ENCODE assay signal across 1 cellular context in the genomic region with DNA sequence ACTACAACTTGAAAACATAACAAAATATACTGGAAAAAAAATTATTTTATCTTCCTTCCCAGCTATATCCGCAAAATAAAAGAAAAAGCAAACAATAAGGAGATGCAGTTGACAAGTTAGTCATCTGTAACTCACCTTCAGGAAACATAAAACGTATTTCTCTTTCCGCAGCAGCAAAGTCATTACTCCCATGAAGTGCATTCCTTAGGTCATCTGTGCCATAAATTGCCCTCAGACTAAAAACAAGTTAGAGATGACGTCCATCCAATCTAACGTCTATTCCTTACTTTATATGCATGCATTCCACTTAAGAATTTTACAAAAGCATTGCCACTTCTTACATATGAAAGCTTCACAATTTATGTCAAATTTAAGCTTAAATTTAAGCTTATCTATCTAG.
TF ChIP-seq lines count a peak whose summit lies in the region.

No MANE protein-coding gene starts in this region.

TF ChIP-seq in HEK293, 187 proteins besides CTCF, POLR2A, EP300 and RAD21 (continued from another document):
- TF ChIP-seq ZNF354C (tag by site-specific recombination; IDR thresholded peaks at IDR 0.05; ENCODE audit: borderline replicate concordance, low read depth) (no peak), ZNF791 (tag by site-specific recombination; IDR thresholded peaks at IDR 0.05) (no peak), ZNF302 (tag by site-specific recombination; IDR thresholded peaks at IDR 0.05; ENCODE audit: low read depth) (no peak), YY2 (tag by site-specific recombination; IDR thresholded peaks at IDR 0.05) (no peak), ZNF248 (tag by site-specific recombination; IDR thresholded peaks at IDR 0.05) (no peak), ZNF837 (tag by site-specific recombination; IDR thresholded peaks at IDR 0.05) (no peak), SP3 (tag by site-specific recombination; IDR thresholded peaks at IDR 0.05) (no peak), ZIC2 (tag by site-specific recombination; IDR thresholded peaks at IDR 0.05) (no peak), ZNF623 (tag by site-specific recombination; IDR thresholded peaks at IDR 0.05) (no peak), GFI1B (tag by site-specific recombination; IDR thresholded peaks at IDR 0.05) (no peak), ZNF561 (tag by site-specific recombination; IDR thresholded peaks at IDR 0.05; ENCODE audit: borderline replicate concordance) (no peak), ZNF473 (tag by site-specific recombination; IDR thresholded peaks at IDR 0.05) (no peak), WT1 (tag by site-specific recombination; IDR thresholded peaks at IDR 0.05) (peak; percentile 75), ZNF664 (tag by site-specific recombination; IDR thresholded peaks at IDR 0.05) (no peak), ZNF514 (tag by site-specific recombination; IDR thresholded peaks at IDR 0.05) (no peak), HOXA7 (CRISPR knock-in tag; IDR thresholded peaks at IDR 0.05; ENCODE audit: borderline replicate concordance) (no peak), OSR2 (tag by site-specific recombination; IDR thresholded peaks at IDR 0.05) (peak; percentile 78), REPIN1 (tag by site-specific recombination; IDR thresholded peaks at IDR 0.05; ENCODE audit: low read depth) (no peak), ZNF202 (tag by site-specific recombination; IDR thresholded peaks at IDR 0.05; ENCODE audit: borderline replicate concordance) (no peak), ZNF175 (tag by site-specific recombination; IDR thresholded peaks at IDR 0.05) (no peak), ZBTB21 (tag by site-specific recombination; IDR thresholded peaks at IDR 0.05) (peak; percentile 67), ZFP3 (tag by site-specific recombination; IDR thresholded peaks at IDR 0.05; ENCODE audit: low read depth) (no peak), TCF7L2 (IDR thresholded peaks at IDR 0.05; ENCODE audit: borderline replicate concordance, low read depth, low read length) (no peak), ZFP69B (tag by site-specific recombination; IDR thresholded peaks at IDR 0.05) (no peak), BCL11B (tag by site-specific recombination; IDR thresholded peaks at IDR 0.05; ENCODE audit: low read depth) (no peak), ZNF510 (tag by site-specific recombination; IDR thresholded peaks at IDR 0.05; ENCODE audit: insufficient replicate concordance) (no peak), ZNF830 (tag by site-specific recombination; IDR thresholded peaks at IDR 0.05; ENCODE audit: low read depth) (no peak), KLF16 (tag by site-specific recombination; IDR thresholded peaks at IDR 0.05) (no peak), ZNF433 (tag by site-specific recombination; IDR thresholded peaks at IDR 0.05; ENCODE audit: low read depth) (no peak), ZNF621 (tag by site-specific recombination; IDR thresholded peaks at IDR 0.05) (no peak), ZNF654 (tag by site-specific recombination; IDR thresholded peaks at IDR 0.05; ENCODE audit: low read depth) (no peak), ZNF157 (tag by site-specific recombination; IDR thresholded peaks at IDR 0.05) (no peak), ZNF660 (tag by site-specific recombination; IDR thresholded peaks at IDR 0.05) (no peak), ZNF341 (tag by site-specific recombination; IDR thresholded peaks at IDR 0.05; ENCODE audit: low read depth) (no peak), ZNF560 (tag by site-specific recombination; IDR thresholded peaks at IDR 0.05; ENCODE audit: borderline replicate concordance) (no peak), ZNF37A (tag by site-specific recombination; IDR thresholded peaks at IDR 0.05) (no peak), ZXDB (tag by site-specific recombination; IDR thresholded peaks at IDR 0.05) (0 out of 2 replicates have a peak, but pooled peaks have one; percentile 27), ZNF596 (tag by site-specific recombination; IDR thresholded peaks at IDR 0.05) (no peak), ZNF24 (tag by site-specific recombination; IDR thresholded peaks at IDR 0.05) (0 out of 2 replicates have a peak, but pooled peaks have one; percentile 18), ZNF48 (tag by site-specific recombination; IDR thresholded peaks at IDR 0.05) (no peak), HOXC10 (CRISPR knock-in tag; IDR thresholded peaks at IDR 0.05) (no peak), SP7 (tag by site-specific recombination; IDR thresholded peaks at IDR 0.05) (peak; percentile 74)
- TF ChIP-seq, protein P1, sequence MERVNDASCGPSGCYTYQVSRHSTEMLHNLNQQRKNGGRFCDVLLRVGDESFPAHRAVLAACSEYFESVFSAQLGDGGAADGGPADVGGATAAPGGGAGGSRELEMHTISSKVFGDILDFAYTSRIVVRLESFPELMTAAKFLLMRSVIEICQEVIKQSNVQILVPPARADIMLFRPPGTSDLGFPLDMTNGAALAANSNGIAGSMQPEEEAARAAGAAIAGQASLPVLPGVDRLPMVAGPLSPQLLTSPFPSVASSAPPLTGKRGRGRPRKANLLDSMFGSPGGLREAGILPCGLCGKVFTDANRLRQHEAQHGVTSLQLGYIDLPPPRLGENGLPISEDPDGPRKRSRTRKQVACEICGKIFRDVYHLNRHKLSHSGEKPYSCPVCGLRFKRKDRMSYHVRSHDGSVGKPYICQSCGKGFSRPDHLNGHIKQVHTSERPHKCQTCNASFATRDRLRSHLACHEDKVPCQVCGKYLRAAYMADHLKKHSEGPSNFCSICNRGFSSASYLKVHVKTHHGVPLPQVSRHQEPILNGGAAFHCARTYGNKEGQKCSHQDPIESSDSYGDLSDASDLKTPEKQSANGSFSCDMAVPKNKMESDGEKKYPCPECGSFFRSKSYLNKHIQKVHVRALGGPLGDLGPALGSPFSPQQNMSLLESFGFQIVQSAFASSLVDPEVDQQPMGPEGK (tag by site-specific recombination; IDR thresholded peaks at IDR 0.05), result no peak
- TF ChIP-seq, protein P2, sequence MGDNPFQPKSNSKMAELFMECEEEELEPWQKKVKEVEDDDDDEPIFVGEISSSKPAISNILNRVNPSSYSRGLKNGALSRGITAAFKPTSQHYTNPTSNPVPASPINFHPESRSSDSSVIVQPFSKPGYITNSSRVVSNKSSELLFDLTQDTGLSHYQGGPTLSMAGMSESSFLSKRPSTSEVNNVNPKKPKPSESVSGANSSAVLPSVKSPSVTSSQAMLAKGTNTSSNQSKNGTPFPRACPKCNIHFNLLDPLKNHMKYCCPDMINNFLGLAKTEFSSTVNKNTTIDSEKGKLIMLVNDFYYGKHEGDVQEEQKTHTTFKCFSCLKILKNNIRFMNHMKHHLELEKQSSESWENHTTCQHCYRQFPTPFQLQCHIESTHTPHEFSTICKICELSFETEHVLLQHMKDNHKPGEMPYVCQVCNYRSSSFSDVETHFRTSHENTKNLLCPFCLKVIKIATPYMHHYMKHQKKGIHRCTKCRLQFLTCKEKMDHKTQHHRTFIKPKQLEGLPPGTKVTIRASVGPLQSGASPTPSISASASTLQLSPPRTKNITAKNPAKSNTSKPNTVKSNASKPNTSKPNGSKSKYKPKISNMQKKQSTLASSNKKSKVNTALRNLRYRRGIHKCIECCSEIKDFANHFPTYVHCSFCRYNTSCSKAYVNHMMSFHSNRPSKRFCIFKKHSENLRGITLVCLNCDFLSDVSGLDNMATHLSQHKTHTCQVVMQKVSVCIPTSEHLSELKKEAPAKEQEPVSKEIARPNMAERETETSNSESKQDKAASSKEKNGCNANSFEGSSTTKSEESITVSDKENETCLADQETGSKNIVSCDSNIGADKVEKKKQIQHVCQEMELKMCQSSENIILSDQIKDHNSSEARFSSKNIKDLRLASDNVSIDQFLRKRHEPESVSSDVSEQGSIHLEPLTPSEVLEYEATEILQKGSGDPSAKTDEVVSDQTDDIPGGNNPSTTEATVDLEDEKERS (tag by site-specific recombination; IDR thresholded peaks at IDR 0.05), result no peak
- TF ChIP-seq, protein P3, sequence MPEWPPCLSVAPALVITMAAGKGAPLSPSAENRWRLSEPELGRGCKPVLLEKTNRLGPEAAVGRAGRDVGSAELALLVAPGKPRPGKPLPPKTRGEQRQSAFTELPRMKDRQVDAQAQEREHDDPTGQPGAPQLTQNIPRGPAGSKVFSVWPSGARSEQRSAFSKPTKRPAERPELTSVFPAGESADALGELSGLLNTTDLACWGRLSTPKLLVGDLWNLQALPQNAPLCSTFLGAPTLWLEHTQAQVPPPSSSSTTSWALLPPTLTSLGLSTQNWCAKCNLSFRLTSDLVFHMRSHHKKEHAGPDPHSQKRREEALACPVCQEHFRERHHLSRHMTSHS (tag by site-specific recombination; IDR thresholded peaks at IDR 0.05), result no peak
- TF ChIP-seq, protein P4, sequence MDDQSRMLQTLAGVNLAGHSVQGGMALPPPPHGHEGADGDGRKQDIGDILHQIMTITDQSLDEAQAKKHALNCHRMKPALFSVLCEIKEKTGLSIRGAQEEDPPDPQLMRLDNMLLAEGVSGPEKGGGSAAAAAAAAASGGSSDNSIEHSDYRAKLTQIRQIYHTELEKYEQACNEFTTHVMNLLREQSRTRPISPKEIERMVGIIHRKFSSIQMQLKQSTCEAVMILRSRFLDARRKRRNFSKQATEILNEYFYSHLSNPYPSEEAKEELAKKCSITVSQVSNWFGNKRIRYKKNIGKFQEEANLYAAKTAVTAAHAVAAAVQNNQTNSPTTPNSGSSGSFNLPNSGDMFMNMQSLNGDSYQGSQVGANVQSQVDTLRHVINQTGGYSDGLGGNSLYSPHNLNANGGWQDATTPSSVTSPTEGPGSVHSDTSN (CRISPR knock-in tag; IDR thresholded peaks at IDR 0.05), result no peak
- TF ChIP-seq, protein P5, sequence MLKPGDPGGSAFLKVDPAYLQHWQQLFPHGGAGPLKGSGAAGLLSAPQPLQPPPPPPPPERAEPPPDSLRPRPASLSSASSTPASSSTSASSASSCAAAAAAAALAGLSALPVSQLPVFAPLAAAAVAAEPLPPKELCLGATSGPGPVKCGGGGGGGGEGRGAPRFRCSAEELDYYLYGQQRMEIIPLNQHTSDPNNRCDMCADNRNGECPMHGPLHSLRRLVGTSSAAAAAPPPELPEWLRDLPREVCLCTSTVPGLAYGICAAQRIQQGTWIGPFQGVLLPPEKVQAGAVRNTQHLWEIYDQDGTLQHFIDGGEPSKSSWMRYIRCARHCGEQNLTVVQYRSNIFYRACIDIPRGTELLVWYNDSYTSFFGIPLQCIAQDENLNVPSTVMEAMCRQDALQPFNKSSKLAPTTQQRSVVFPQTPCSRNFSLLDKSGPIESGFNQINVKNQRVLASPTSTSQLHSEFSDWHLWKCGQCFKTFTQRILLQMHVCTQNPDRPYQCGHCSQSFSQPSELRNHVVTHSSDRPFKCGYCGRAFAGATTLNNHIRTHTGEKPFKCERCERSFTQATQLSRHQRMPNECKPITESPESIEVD (tag by site-specific recombination; IDR thresholded peaks at IDR 0.05), result peak; percentile 95
- TF ChIP-seq, protein P6, sequence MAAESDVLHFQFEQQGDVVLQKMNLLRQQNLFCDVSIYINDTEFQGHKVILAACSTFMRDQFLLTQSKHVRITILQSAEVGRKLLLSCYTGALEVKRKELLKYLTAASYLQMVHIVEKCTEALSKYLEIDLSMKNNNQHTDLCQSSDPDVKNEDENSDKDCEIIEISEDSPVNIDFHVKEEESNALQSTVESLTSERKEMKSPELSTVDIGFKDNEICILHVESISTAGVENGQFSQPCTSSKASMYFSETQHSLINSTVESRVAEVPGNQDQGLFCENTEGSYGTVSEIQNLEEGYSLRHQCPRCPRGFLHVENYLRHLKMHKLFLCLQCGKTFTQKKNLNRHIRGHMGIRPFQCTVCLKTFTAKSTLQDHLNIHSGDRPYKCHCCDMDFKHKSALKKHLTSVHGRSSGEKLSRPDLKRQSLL (tag by site-specific recombination; IDR thresholded peaks at IDR 0.05), result no peak
- TF ChIP-seq, protein P7, sequence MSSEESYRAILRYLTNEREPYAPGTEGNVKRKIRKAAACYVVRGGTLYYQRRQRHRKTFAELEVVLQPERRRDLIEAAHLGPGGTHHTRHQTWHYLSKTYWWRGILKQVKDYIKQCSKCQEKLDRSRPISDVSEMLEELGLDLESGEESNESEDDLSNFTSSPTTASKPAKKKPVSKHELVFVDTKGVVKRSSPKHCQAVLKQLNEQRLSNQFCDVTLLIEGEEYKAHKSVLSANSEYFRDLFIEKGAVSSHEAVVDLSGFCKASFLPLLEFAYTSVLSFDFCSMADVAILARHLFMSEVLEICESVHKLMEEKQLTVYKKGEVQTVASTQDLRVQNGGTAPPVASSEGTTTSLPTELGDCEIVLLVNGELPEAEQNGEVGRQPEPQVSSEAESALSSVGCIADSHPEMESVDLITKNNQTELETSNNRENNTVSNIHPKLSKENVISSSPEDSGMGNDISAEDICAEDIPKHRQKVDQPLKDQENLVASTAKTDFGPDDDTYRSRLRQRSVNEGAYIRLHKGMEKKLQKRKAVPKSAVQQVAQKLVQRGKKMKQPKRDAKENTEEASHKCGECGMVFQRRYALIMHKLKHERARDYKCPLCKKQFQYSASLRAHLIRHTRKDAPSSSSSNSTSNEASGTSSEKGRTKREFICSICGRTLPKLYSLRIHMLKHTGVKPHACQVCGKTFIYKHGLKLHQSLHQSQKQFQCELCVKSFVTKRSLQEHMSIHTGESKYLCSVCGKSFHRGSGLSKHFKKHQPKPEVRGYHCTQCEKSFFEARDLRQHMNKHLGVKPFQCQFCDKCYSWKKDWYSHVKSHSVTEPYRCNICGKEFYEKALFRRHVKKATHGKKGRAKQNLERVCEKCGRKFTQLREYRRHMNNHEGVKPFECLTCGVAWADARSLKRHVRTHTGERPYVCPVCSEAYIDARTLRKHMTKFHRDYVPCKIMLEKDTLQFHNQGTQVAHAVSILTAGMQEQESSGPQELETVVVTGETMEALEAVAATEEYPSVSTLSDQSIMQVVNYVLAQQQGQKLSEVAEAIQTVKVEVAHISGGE (tag by site-specific recombination; conservative IDR thresholded peaks at IDR 0.05; ENCODE audit: low read depth), result no peak
TF ChIP-seq in HEK293: peak in this region for 22.
